Comparison of ENCODE assay signal across 2 cellular contexts in genomic region chr16:30893744-30894539, GRCh38.
TF ChIP-seq lines count a peak whose summit lies in the region.

TSS of gene BCL7C (minus strand) at chr16:30894077. CDS start at chr16:30893944, 133 bp downstream.

TF ChIP-seq in A549, 52 proteins besides CTCF, POLR2A, EP300 and RAD21 (continued from another document and continues in another):
- TF ChIP-seq REST (IDR thresholded peaks at IDR 0.05), result peak; percentile 74
- no peak for TF ChIP-seq ELK1 (IDR thresholded peaks at IDR 0.05; ENCODE audit: low read depth, low read length)
- no peak for TF ChIP-seq JUNB (IDR thresholded peaks at IDR 0.05)
- TF ChIP-seq HES2 (IDR thresholded peaks at IDR 0.05), result no peak
- TF ChIP-seq EHMT2 (IDR thresholded peaks at IDR 0.05; ENCODE audit: low read depth), result no peak
- 0 out of 2 replicates have a peak, but pooled peaks have one; percentile 50 for TF ChIP-seq GATA3 (IDR thresholded peaks at IDR 0.05; ENCODE audit: borderline replicate concordance)
- TF ChIP-seq CBX2 (IDR thresholded peaks at IDR 0.05; ENCODE audit: borderline replicate concordance, low read depth), result no peak
- no peak for TF ChIP-seq ZFP36 (IDR thresholded peaks at IDR 0.05; ENCODE audit: borderline replicate concordance, partially characterized antibody)
- no peak for TF ChIP-seq ZNF302 (CRISPR knock-in tag; IDR thresholded peaks at IDR 0.05)
- no peak for TF ChIP-seq ZC3H11A (IDR thresholded peaks at IDR 0.05)
- peak; percentile 58; the same call in 1 of the 2 replicates for TF ChIP-seq HOXA7 (CRISPR knock-in tag; IDR thresholded peaks at IDR 0.05)
- no peak for TF ChIP-seq CEBPB (IDR thresholded peaks at IDR 0.05)
- TF ChIP-seq KDM5A (IDR thresholded peaks at IDR 0.05), result no peak
- peak; percentile 98 for TF ChIP-seq TFCP2L1 (CRISPR knock-in tag; IDR thresholded peaks at IDR 0.05)
- peak in 1 of 2 experiments; percentile 59; a peak in 1 of 5 replicates for TF ChIP-seq JUN (IDR thresholded peaks at IDR 0.05)
- peak; percentile 96 for TF ChIP-seq HEYL (CRISPR knock-in tag; IDR thresholded peaks at IDR 0.05)
- peak; percentile 81; the same call in 1 of the 2 replicates for TF ChIP-seq MYC (IDR thresholded peaks at IDR 0.05; ENCODE audit: borderline replicate concordance, low read length)
- no peak for TF ChIP-seq CHD4 (IDR thresholded peaks at IDR 0.05; ENCODE audit: borderline replicate concordance)
- no peak for TF ChIP-seq FOSL2 (IDR thresholded peaks at IDR 0.05)
- peak; percentile 35; the same call in 1 of the 2 replicates for TF ChIP-seq FOSL2 (CRISPR knock-in tag; IDR thresholded peaks at IDR 0.05)
- TF ChIP-seq ESRRA (IDR thresholded peaks at IDR 0.05; ENCODE audit: borderline replicate concordance, low read length), result no peak
- no peak for TF ChIP-seq POLR2AphosphoS2 (conservative IDR thresholded peaks at IDR 0.05; ENCODE audit: low read length)
- TF ChIP-seq RFX5 (IDR thresholded peaks at IDR 0.05), result no peak
- peak; percentile 89; the same call in 1 of the 2 replicates for TF ChIP-seq HMGXB4 (CRISPR knock-in tag; IDR thresholded peaks at IDR 0.05; ENCODE audit: borderline replicate concordance)
- TF ChIP-seq MAZ (IDR thresholded peaks at IDR 0.05; ENCODE audit: borderline replicate concordance, low read depth, low read length), result no peak
- no peak for TF ChIP-seq MAFK (IDR thresholded peaks at IDR 0.05; ENCODE audit: partially characterized antibody)
- peak; percentile 98 for TF ChIP-seq EHF (CRISPR knock-in tag; IDR thresholded peaks at IDR 0.05)
- TF ChIP-seq NR3C1 (IDR thresholded peaks at IDR 0.05), result no peak
- TF ChIP-seq ZSCAN20 (CRISPR knock-in tag; IDR thresholded peaks at IDR 0.05), result peak; percentile 92
- TF ChIP-seq ATOH8 (CRISPR knock-in tag; IDR thresholded peaks at IDR 0.05; ENCODE audit: low read depth), result peak; percentile 99
- TF ChIP-seq CBX8 (IDR thresholded peaks at IDR 0.05), result no peak
- peak; percentile 67; the same call in 1 of the 2 replicates for TF ChIP-seq RARB (CRISPR knock-in tag; IDR thresholded peaks at IDR 0.05)
- peak; percentile 91 for TF ChIP-seq FOXS1 (CRISPR knock-in tag; IDR thresholded peaks at IDR 0.05)

TF ChIP-seq in WTC11, 78 proteins besides CTCF, POLR2A, EP300 and RAD21 (continued from another document and continues in another):
- TF ChIP-seq ERG (CRISPR knock-in tag; IDR thresholded peaks at IDR 0.05) (0 out of 2 replicates have a peak, but pooled peaks have one; percentile 33), CDX4 (CRISPR knock-in tag; IDR thresholded peaks at IDR 0.05; ENCODE audit: borderline replicate concordance) (no peak), ZNF121 (CRISPR knock-in tag; IDR thresholded peaks at IDR 0.05) (no peak), NR2C2 (CRISPR knock-in tag; IDR thresholded peaks at IDR 0.05) (no peak; the same call in 1 of the 2 replicates), PREB (CRISPR knock-in tag; IDR thresholded peaks at IDR 0.05; ENCODE audit: borderline replicate concordance) (no peak), ATF6 (CRISPR knock-in tag; IDR thresholded peaks at IDR 0.05) (no peak), ATF2 (CRISPR knock-in tag; IDR thresholded peaks at IDR 0.05; ENCODE audit: borderline replicate concordance, low read depth) (no peak), ZNF671 (CRISPR knock-in tag; IDR thresholded peaks at IDR 0.05) (no peak), AR (CRISPR knock-in tag; IDR thresholded peaks at IDR 0.05) (no peak), ZNF317 (CRISPR knock-in tag; IDR thresholded peaks at IDR 0.05; ENCODE audit: borderline replicate concordance, low read depth) (no peak), ZNF423 (CRISPR knock-in tag; IDR thresholded peaks at IDR 0.05) (no peak), EMX1 (CRISPR knock-in tag; IDR thresholded peaks at IDR 0.05) (no peak), SP1 (CRISPR knock-in tag; conservative IDR thresholded peaks at IDR 0.05) (peak; percentile 94), ZNF425 (CRISPR knock-in tag; conservative IDR thresholded peaks at IDR 0.05) (no peak), TP53 (CRISPR knock-in tag; IDR thresholded peaks at IDR 0.05) (no peak; the same call in 1 of the 2 replicates), FOXK1 (CRISPR knock-in tag; IDR thresholded peaks at IDR 0.05) (peak; percentile 75), ARID4B (CRISPR knock-in tag; IDR thresholded peaks at IDR 0.05; ENCODE audit: borderline replicate concordance) (0 out of 2 replicates have a peak, but pooled peaks have one; percentile 27), MYBL2 (CRISPR knock-in tag; IDR thresholded peaks at IDR 0.05) (peak; percentile 89; the same call in 1 of the 2 replicates), ESRRA (CRISPR knock-in tag; IDR thresholded peaks at IDR 0.05; ENCODE audit: borderline replicate concordance) (peak; percentile 82)
